Comparison of ENCODE assay signal across 18 cellular contexts in the genomic region with DNA sequence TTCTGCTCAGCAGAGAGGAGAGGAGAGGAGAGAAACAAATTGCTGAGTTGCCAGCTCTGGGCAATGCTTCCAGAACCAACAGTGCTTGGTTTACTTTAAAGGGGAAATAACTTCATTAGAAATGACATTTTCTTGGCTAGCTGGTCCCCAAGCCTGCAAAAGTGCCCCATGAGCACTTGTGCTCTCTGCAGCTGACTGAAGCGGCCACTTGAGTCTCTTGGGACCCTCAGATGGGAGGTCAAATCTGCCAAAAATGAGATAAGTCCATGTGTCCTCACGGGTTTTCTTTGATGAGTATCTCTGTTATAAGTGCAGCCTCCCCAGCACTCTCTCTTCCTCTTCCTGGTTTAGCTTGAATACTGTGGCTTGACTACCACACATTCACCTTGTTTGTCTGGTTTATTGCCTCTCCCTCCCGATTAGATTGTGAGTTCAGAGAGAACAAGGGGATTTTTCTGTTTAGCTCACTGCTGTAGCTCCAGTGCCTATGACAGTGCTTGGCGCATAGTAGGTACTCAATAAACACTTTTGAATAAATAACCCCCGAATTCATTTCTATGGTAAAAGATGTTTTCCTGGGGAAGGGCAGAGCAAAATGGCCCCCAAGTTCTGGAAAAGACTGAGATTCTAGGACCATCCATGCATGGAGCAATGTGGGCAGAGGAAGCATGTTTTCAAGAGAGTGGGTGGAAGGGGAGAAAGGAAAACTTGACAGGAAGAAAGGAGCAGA. TPM values are rescaled to one million over a fixed set of nuclear protein-coding genes. Genes with fewer than 3 reads are reported as not detected.
DNase-seq lines count a peak whose midpoint lies in the region; ATAC-seq and TF ChIP-seq lines count a peak whose summit lies in the region.
"Had no signal": no experiment of that assay in that cellular context is flagged by ENCODE, and none has a peak within 500 bp of the region (broad histone marks: within the 10 kb centered on the region; RNA-seq: fewer than 3 reads in every experiment).

No MANE protein-coding gene starts in this region.

- intact Hi-C loops in A673 (cut with micrococcal nuclease; ENCODE audit: unreplicated experiment) = no loop called here
- intact Hi-C loops in dorsolateral prefrontal cortex (cut with DNase I) = no loop called here

- CTCF ChIA-PET in A673 (lab: Charles Lee) (no interaction called here), HEK293 (lab: Yijun Ruan, JAX) (no interaction called here)

- H3K4me3 ChIP-seq in A673 (ENCODE audit: low read depth, low read length, poor library complexity, severe bottlenecking) (no peak overlapping the region), HEK293 (ENCODE audit: low read depth, low read length) (no peak overlapping the region), hepatocyte (no peak overlapping the region), dorsolateral prefrontal cortex (no peak overlapping the region)
- H3K4me3 ChIP-seq: thoracic aorta had no signal

- TF ChIP-seq CTCF in A673 (conservative IDR thresholded peaks at IDR 0.05; ENCODE audit: low read depth, low read length) (no peak), HEK293 (tag by site-specific recombination; IDR thresholded peaks at IDR 0.05) (no peak), hepatocyte (IDR thresholded peaks at IDR 0.05; ENCODE audit: poor library complexity) (no peak), dorsolateral prefrontal cortex (IDR thresholded peaks at IDR 0.05 in 54 of 56, conservative IDR thresholded peaks at IDR 0.05 in 2 of 56; ENCODE audit: low read depth in 1 of 56, partially characterized antibody in 56 of 56) (no peak)

- H3K4me1 ChIP-seq in A673 (ENCODE audit: insufficient read depth, low read length, poor library complexity, severe bottlenecking) = peaks cover 28% of the 10 kb centered on the region
- no peaks in the 10 kb centered on the region for H3K4me1 ChIP-seq in HEK293 (ENCODE audit: control insufficient read depth, insufficient read depth, low read length)
- H3K4me1 ChIP-seq in hepatocyte (ENCODE audit: insufficient read depth) = peaks cover 8% of the 10 kb centered on the region
- H3K4me1 ChIP-seq: foreskin keratinocyte had no signal

- no peaks in the 10 kb centered on the region for H3K79me2 ChIP-seq in hepatocyte

- DNase-seq in A673 (ENCODE audit: low spot score) (no peak), hepatocyte (ENCODE audit: low spot score) (peak; percentile 41), T-helper 9 cell (no peak), dorsolateral prefrontal cortex (no peak)
- DNase-seq: activated CD4-positive, alpha-beta memory T cell treated with anti-CD3 and anti-CD28 coated beads, Interleukin-2, amount 10 ng/mL, durations not matched to agents 7 days and 5 days; DMS 273 treated with DMSO at 0.1 percent for 48 hours; effector CD4-positive, alpha-beta T cell; immature natural killer cell; midbrain; NCI-H1436 treated with DMSO at 0.1 percent for 48 hours; NCI-H510A; T1000 had no signal

- POLR2A ChIA-PET in A673 (lab: Charles Lee; ENCODE audit: low non-redundant PET) (no interaction called here), HEK293 (lab: Yijun Ruan, JAX) (no interaction called here)

- no peaks in the 10 kb centered on the region for H3K9me2 ChIP-seq in hepatocyte (replicated peaks; ENCODE audit: insufficient read depth)

- H3K27ac ChIP-seq in A673 (ENCODE audit: low read depth, low read length, poor library complexity, severe bottlenecking) = peak overlapping the region; percentile 58
- no peak overlapping the region for H3K27ac ChIP-seq in HEK293 (ENCODE audit: extremely low read depth, low read depth, low read length)
- H3K27ac ChIP-seq in hepatocyte = peak overlapping the region; percentile 84
- H3K27ac ChIP-seq in dorsolateral prefrontal cortex = no peak overlapping the region
- H3K27ac ChIP-seq: foreskin keratinocyte, thoracic aorta had no signal

- no peaks in the 10 kb centered on the region for H3K36me3 ChIP-seq in A673 (ENCODE audit: insufficient read depth, low read length, poor library complexity, severe bottlenecking)
- H3K36me3 ChIP-seq in HEK293 (ENCODE audit: control insufficient read depth in 2 of 2, insufficient read depth in 1 of 2, low read length in 2 of 2) = no peaks in the 10 kb centered on the region
- H3K36me3 ChIP-seq in hepatocyte (replicated peaks; ENCODE audit: insufficient read depth, low read depth) = no peaks in the 10 kb centered on the region
- H3K36me3 ChIP-seq: thoracic aorta had no signal

- H4K20me1 ChIP-seq in hepatocyte (ENCODE audit: insufficient read depth, poor library complexity, severe bottlenecking) = no peaks in the 10 kb centered on the region

- ATAC-seq in SK-N-SH treated with all-trans-retinoic acid at 6 μM for 48 hours (peak; percentile 96), HG02852 (IDR thresholded peaks at IDR 0.05; ENCODE audit: unreplicated experiment) (no peak), HG02759 (IDR thresholded peaks at IDR 0.05; ENCODE audit: unreplicated experiment) (no peak)

- H3K27me3 ChIP-seq in A673 (replicated peaks; ENCODE audit: insufficient read depth, low read depth, low read length, poor library complexity) = no peaks in the 10 kb centered on the region
- H3K27me3 ChIP-seq in hepatocyte = no peaks in the 10 kb centered on the region
- no peaks in the 10 kb centered on the region for H3K27me3 ChIP-seq in dorsolateral prefrontal cortex
- H3K27me3 ChIP-seq: foreskin keratinocyte had no signal

- no TSS peak for BruUV-seq in A673 (replicated peaks; lab: Mats Ljungman, UMichigan)

- H3K4me2 ChIP-seq in hepatocyte = peak overlapping the region; percentile 38

- no peak overlapping the region for H2AFZ ChIP-seq in hepatocyte

- 58% methylated on average over 5 of the region's 5 CpGs for WGBS in hepatocyte (ENCODE audit: low lambda C conversion rate, missing lambda C conversion rate)

- H3K9me3 ChIP-seq in A673 (ENCODE audit: low read depth, low read length, poor library complexity, severe bottlenecking) = no peaks in the 10 kb centered on the region
- H3K9me3 ChIP-seq in HEK293 (ENCODE audit: control insufficient read depth, insufficient read depth, low read depth, low read length) = no peaks in the 10 kb centered on the region
- H3K9me3 ChIP-seq in hepatocyte (ENCODE audit: low read depth) = no peaks in the 10 kb centered on the region
- H3K9me3 ChIP-seq: thoracic aorta had no signal

TF ChIP-seq in HEK293, 187 proteins besides CTCF, POLR2A, EP300 and RAD21:
- TF ChIP-seq EGR2 (tag by site-specific recombination; IDR thresholded peaks at IDR 0.05; ENCODE audit: low read depth) = peak; percentile 26; the same call in 1 of the 2 replicates
- no peak for TF ChIP-seq ZNF571 (tag by site-specific recombination; IDR thresholded peaks at IDR 0.05)

TF ChIP-seq in SK-N-SH treated with all-trans-retinoic acid at 6 μM for 48 hours, 23 proteins besides CTCF, POLR2A, EP300 and RAD21:
- TF ChIP-seq ESRRG (CRISPR knock-in tag; IDR thresholded peaks at IDR 0.05) = no peak
- TF ChIP-seq ZNF8 (CRISPR knock-in tag; IDR thresholded peaks at IDR 0.05) = no peak
- TF ChIP-seq CSDC2 (CRISPR knock-in tag; IDR thresholded peaks at IDR 0.05) = no peak
- no peak for TF ChIP-seq RARB (CRISPR knock-in tag; IDR thresholded peaks at IDR 0.05)
- TF ChIP-seq, protein P1, sequence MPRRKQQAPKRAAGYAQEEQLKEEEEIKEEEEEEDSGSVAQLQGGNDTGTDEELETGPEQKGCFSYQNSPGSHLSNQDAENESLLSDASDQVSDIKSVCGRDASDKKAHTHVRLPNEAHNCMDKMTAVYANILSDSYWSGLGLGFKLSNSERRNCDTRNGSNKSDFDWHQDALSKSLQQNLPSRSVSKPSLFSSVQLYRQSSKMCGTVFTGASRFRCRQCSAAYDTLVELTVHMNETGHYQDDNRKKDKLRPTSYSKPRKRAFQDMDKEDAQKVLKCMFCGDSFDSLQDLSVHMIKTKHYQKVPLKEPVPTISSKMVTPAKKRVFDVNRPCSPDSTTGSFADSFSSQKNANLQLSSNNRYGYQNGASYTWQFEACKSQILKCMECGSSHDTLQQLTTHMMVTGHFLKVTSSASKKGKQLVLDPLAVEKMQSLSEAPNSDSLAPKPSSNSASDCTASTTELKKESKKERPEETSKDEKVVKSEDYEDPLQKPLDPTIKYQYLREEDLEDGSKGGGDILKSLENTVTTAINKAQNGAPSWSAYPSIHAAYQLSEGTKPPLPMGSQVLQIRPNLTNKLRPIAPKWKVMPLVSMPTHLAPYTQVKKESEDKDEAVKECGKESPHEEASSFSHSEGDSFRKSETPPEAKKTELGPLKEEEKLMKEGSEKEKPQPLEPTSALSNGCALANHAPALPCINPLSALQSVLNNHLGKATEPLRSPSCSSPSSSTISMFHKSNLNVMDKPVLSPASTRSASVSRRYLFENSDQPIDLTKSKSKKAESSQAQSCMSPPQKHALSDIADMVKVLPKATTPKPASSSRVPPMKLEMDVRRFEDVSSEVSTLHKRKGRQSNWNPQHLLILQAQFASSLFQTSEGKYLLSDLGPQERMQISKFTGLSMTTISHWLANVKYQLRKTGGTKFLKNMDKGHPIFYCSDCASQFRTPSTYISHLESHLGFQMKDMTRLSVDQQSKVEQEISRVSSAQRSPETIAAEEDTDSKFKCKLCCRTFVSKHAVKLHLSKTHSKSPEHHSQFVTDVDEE (CRISPR knock-in tag; IDR thresholded peaks at IDR 0.05) = no peak
- no peak for TF ChIP-seq TCF4 (CRISPR knock-in tag; IDR thresholded peaks at IDR 0.05; ENCODE audit: borderline replicate concordance)
- TF ChIP-seq ZFP30 (CRISPR knock-in tag; IDR thresholded peaks at IDR 0.05) = no peak
- no peak for TF ChIP-seq ISL1 (CRISPR knock-in tag; IDR thresholded peaks at IDR 0.05)
- TF ChIP-seq OSR1 (CRISPR knock-in tag; IDR thresholded peaks at IDR 0.05) = no peak
TF ChIP-seq in SK-N-SH treated with all-trans-retinoic acid at 6 μM for 48 hours: peak in this region for 0.

RNA-seq across cellular contexts. Expression of a gene that starts 7.0 kb away (rescaled TPM):
- total RNA-seq in A673 (2021) (14.6 and 18.5 TPM in 2 replicates), hepatocyte (33.4 and 39.0 TPM in 2 replicates), dorsolateral prefrontal cortex (10 to 100 TPM; 25.8 to 95.7 (median 45.8) TPM)
- polyA plus RNA-seq in hepatocyte = 22.3 and 24.5 TPM in 2 replicates
- total RNA-seq: activated CD4-positive, alpha-beta memory T cell treated with anti-CD3 and anti-CD28 coated beads, Interleukin-2, amount 10 ng/mL, durations not matched to agents 7 days and 5 days had no signal
- polyA plus RNA-seq: immature natural killer cell had no signal

Comparison
In these comparisons a context has a peak if more than half of its experiments do, and no peak if none do; other contexts are left out.
1. H3K27ac ChIP-seq: peak in A673 (single experiment) and hepatocyte (single experiment); none in HEK293 (single experiment) and dorsolateral prefrontal cortex (0 of 59).